ENCODE assay signal across 1 cellular context in the genomic region with DNA sequence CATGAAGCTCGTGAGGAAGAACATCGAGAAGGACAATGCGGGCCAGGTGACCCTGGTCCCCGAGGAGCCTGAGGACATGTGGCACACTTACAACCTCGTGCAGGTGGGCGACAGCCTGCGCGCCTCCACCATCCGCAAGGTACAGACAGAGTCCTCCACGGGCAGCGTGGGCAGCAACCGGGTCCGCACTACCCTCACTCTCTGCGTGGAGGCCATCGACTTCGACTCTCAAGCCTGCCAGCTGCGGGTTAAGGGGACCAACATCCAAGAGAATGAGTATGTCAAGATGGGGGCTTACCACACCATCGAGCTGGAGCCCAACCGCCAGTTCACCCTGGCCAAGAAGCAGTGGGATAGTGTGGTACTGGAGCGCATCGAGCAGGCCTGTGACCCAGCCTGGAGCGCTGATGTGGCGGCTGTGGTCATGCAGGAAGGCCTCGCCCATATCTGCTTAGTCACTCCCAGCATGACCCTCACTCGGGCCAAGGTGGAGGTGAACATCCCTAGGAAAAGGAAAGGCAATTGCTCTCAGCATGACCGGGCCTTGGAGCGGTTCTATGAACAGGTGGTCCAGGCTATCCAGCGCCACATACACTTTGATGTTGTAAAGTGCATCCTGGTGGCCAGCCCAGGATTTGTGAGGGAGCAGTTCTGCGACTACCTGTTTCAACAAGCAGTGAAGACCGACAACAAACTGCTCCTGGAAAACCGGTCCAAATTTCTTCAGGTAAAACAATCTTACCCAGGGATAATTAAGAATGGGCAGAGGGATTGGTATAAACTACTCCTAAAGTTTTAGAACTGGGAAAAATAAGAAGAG.
TF ChIP-seq lines count a peak whose summit lies in the region.

No MANE protein-coding gene starts in this region.

TF ChIP-seq in K562, 482 proteins besides CTCF, POLR2A, EP300 and RAD21 (continued from another document and continues in another):
- TF ChIP-seq, protein P1, sequence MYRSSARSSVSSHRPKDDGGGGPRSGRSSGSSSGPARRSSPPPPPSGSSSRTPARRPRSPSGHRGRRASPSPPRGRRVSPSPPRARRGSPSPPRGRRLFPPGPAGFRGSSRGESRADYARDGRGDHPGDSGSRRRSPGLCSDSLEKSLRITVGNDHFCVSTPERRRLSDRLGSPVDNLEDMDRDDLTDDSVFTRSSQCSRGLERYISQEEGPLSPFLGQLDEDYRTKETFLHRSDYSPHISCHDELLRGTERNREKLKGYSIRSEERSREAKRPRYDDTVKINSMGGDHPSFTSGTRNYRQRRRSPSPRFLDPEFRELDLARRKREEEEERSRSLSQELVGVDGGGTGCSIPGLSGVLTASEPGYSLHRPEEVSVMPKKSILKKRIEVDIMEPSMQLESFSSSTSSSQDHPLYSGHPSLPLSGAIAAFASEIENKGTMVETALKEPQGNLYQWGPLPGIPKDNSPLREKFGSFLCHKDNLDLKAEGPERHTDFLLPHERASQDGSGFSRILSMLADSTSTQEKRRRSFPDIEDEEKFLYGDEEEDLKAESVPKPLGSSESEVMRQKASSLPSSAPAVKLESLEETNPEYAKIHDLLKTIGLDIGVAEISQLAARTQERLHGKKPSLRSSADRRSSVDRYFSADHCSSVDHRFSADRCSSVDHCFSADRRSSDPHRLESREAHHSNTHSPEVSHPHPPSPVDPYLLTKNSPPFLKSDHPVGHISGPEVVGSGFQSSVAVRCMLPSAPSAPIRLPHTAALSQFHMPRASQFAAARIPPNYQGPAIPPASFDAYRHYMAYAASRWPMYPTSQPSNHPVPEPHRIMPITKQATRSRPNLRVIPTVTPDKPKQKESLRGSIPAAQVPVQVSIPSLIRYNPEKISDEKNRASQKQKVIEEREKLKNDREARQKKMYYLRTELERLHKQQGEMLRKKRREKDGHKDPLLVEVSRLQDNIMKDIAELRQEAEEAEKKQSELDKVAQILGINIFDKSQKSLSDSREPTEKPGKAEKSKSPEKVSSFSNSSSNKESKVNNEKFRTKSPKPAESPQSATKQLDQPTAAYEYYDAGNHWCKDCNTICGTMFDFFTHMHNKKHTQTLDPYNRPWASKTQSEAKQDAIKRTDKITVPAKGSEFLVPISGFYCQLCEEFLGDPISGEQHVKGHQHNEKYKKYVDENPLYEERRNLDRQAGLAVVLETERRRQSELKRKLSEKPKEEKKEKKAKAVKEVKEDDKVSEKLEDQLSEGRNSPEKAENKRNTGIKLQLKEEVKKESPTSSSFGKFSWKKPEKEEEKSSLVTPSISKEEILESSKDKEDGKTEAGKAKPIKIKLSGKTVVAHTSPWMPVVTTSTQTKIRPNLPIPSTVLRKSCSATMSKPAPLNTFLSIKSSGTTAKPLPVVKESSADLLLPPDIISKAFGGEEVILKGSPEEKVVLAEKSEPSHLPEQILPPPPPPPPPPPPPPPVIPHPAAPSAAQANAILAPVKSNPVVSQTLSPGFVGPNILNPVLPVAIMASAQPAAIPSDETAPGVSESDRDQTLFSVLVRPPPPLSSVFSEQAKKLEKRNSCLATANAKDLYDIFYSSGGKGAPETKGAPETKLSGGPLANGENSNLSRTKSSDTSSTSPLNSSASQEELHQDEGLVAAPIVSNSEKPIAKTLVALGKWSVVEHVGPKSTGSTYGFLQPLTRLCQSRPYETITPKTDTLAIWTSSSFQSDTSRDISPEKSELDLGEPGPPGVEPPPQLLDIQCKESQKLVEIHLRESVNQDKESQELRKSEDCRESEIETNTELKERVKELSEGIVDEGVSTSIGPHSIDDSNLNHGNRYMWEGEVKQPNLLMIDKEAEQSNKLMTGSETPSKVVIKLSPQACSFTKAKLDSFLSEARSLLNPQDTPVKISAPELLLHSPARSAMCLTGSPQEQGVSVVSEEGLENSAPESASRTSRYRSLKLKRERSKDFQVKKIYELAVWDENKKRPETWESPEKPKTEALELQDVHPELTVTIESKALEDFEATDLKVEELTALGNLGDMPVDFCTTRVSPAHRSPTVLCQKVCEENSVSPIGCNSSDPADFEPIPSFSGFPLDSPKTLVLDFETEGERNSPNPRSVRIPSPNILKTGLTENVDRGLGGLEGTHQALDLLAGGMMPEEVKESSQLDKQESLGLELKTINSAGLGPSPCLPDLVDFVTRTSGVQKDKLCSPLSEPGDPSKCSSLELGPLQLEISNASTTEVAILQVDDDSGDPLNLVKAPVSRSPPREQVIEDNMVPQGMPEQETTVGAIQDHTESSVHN (IDR thresholded peaks at IDR 0.05; ENCODE audit: borderline replicate concordance in 1 of 2, low read depth in 1 of 2): no peak
- TF ChIP-seq ZNF586 (CRISPR knock-in tag; conservative IDR thresholded peaks at IDR 0.05) (no peak), TEAD1 (CRISPR knock-in tag; IDR thresholded peaks at IDR 0.05) (peak in 1 of 2 experiments; percentile 56; a peak in 1 of 4 replicates), SFPQ (IDR thresholded peaks at IDR 0.05; ENCODE audit: low read depth, low read length) (no peak), FOXA1 (IDR thresholded peaks at IDR 0.05; ENCODE audit: borderline replicate concordance) (no peak), ARID1B (IDR thresholded peaks at IDR 0.05) (0 out of 2 replicates have a peak, but pooled peaks have one; percentile 20), SAFB (IDR thresholded peaks at IDR 0.05; ENCODE audit: borderline replicate concordance, low read depth, low read length) (no peak), MYC (IDR thresholded peaks at IDR 0.05; ENCODE audit: low read depth, low read length) (peak; percentile 38; the same call in 1 of the 2 replicates), MYC (CRISPR knock-in tag; IDR thresholded peaks at IDR 0.05; ENCODE audit: borderline replicate concordance, low read depth) (0 out of 2 replicates have a peak, but pooled peaks have one; percentile 42), HOXB6 (CRISPR knock-in tag; IDR thresholded peaks at IDR 0.05; ENCODE audit: borderline replicate concordance) (no peak), ZNF717 (CRISPR knock-in tag; IDR thresholded peaks at IDR 0.05) (no peak), ZNF431 (CRISPR knock-in tag; IDR thresholded peaks at IDR 0.05) (no peak), MIER1 (IDR thresholded peaks at IDR 0.05; ENCODE audit: low read depth) (0 out of 2 replicates have a peak, but pooled peaks have one; percentile 26), CCNT2 (IDR thresholded peaks at IDR 0.05; ENCODE audit: borderline replicate concordance, extremely low read depth, insufficient read length, low read depth, low read length) (no peak), FIP1L1 (IDR thresholded peaks at IDR 0.05; ENCODE audit: low read depth, low read length, poor library complexity, severe bottlenecking) (no peak), ZNF146 (CRISPR knock-in tag; IDR thresholded peaks at IDR 0.05; ENCODE audit: unreplicated experiment) (no peak), ZNF589 (CRISPR knock-in tag; IDR thresholded peaks at IDR 0.05; ENCODE audit: low read depth) (no peak), THRAP3 (IDR thresholded peaks at IDR 0.05; ENCODE audit: borderline replicate concordance) (no peak), C11orf30 (IDR thresholded peaks at IDR 0.05; ENCODE audit: low read depth) (peak; percentile 93), ZFP36 (IDR thresholded peaks at IDR 0.05; ENCODE audit: low read depth, low read length, partially characterized antibody) (no peak), ZNF253 (CRISPR knock-in tag; conservative IDR thresholded peaks at IDR 0.05) (no peak), LEF1 (IDR thresholded peaks at IDR 0.05) (no peak), KDM1A (IDR thresholded peaks at IDR 0.05) (peak in 1 of 2 experiments; percentile 32; a peak in 1 of 4 replicates), MTA3 (IDR thresholded peaks at IDR 0.05; ENCODE audit: borderline replicate concordance) (peak; percentile 33; the same call in 1 of the 2 replicates), SAFB2 (IDR thresholded peaks at IDR 0.05; ENCODE audit: borderline replicate concordance, low read depth, low read length, severe bottlenecking) (no peak), ZNF77 (CRISPR knock-in tag; IDR thresholded peaks at IDR 0.05) (no peak), NCOA2 (IDR thresholded peaks at IDR 0.05; ENCODE audit: partially characterized antibody in 2 of 2) (no peak), ATF2 (CRISPR knock-in tag; IDR thresholded peaks at IDR 0.05) (no peak), TFAM (CRISPR knock-in tag; conservative IDR thresholded peaks at IDR 0.05) (no peak), CBX5 (IDR thresholded peaks at IDR 0.05; ENCODE audit: borderline replicate concordance, low read depth) (no peak), E4F1 (CRISPR knock-in tag; IDR thresholded peaks at IDR 0.05; ENCODE audit: borderline replicate concordance) (no peak), CHD4 (IDR thresholded peaks at IDR 0.05; ENCODE audit: insufficient read depth, insufficient replicate concordance, low read depth, low read length, poor library complexity, severe bottlenecking) (no peak), TAF9B (IDR thresholded peaks at IDR 0.05; ENCODE audit: partially characterized antibody) (peak; percentile 22), NELFE (IDR thresholded peaks at IDR 0.05; ENCODE audit: insufficient read depth, insufficient read length) (no peak), POU5F1 (IDR thresholded peaks at IDR 0.05; ENCODE audit: borderline replicate concordance, low read depth, low read length, partially characterized antibody) (no peak), NFATC3 (IDR thresholded peaks at IDR 0.05) (no peak), MYNN (IDR thresholded peaks at IDR 0.05) (no peak), MYNN (CRISPR knock-in tag; IDR thresholded peaks at IDR 0.05) (no peak), NR1H2 (CRISPR knock-in tag; IDR thresholded peaks at IDR 0.05) (no peak)
- TF ChIP-seq, protein P2, sequence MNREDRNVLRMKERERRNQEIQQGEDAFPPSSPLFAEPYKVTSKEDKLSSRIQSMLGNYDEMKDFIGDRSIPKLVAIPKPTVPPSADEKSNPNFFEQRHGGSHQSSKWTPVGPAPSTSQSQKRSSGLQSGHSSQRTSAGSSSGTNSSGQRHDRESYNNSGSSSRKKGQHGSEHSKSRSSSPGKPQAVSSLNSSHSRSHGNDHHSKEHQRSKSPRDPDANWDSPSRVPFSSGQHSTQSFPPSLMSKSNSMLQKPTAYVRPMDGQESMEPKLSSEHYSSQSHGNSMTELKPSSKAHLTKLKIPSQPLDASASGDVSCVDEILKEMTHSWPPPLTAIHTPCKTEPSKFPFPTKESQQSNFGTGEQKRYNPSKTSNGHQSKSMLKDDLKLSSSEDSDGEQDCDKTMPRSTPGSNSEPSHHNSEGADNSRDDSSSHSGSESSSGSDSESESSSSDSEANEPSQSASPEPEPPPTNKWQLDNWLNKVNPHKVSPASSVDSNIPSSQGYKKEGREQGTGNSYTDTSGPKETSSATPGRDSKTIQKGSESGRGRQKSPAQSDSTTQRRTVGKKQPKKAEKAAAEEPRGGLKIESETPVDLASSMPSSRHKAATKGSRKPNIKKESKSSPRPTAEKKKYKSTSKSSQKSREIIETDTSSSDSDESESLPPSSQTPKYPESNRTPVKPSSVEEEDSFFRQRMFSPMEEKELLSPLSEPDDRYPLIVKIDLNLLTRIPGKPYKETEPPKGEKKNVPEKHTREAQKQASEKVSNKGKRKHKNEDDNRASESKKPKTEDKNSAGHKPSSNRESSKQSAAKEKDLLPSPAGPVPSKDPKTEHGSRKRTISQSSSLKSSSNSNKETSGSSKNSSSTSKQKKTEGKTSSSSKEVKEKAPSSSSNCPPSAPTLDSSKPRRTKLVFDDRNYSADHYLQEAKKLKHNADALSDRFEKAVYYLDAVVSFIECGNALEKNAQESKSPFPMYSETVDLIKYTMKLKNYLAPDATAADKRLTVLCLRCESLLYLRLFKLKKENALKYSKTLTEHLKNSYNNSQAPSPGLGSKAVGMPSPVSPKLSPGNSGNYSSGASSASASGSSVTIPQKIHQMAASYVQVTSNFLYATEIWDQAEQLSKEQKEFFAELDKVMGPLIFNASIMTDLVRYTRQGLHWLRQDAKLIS (CRISPR knock-in tag; IDR thresholded peaks at IDR 0.05): no peak
